In genomic region chr14:57153286-57153685, GRCh38 we compare ENCODE assay signal across 32 cellular contexts.
"Had no signal": no experiment of that assay in that cellular context is flagged by ENCODE, and none has a peak within 500 bp of the region (broad histone marks: within the 10 kb centered on the region; RNA-seq: fewer than 3 reads in every experiment).

No MANE protein-coding gene starts in this region.

- H3K27ac ChIP-seq: adrenal gland, body of pancreas, epithelial cell of prostate, esophagus squamous epithelium, gastroesophageal sphincter, heart right ventricle had no signal

- ATAC-seq: activated CD4-positive, alpha-beta T cell treated with anti-CD3 and anti-CD28 coated beads for 36 hours; activated CD8-positive, alpha-beta memory T cell treated with anti-CD3 and anti-CD28 coated beads, Interleukin-2, amount 10 ng/mL, durations not matched to agents 7 days and 5 days; activated CD8-positive, alpha-beta T cell treated with anti-CD3 and anti-CD28 coated beads, Interleukin-2, amount 10 ng/mL, durations not matched to agents 7 days and 5 days; activated naive CD8-positive, alpha-beta T cell treated with anti-CD3 and anti-CD28 coated beads, Interleukin-2, amount 50 U/mL, for 24 hours; body of pancreas; effector memory CD8-positive, alpha-beta T cell; gastroesophageal sphincter; heart right ventricle had no signal

- H3K9me3 ChIP-seq: adrenal gland, body of pancreas, esophagus squamous epithelium, gastroesophageal sphincter had no signal

- H3K27me3 ChIP-seq: adrenal gland, body of pancreas, gastroesophageal sphincter had no signal

- H3K4me1 ChIP-seq: adrenal gland, body of pancreas, esophagus squamous epithelium, gastroesophageal sphincter, heart right ventricle had no signal

- H3K4me3 Mint-ChIP-seq: activated CD4-positive, alpha-beta memory T cell treated with anti-CD3 and anti-CD28 coated beads for 36 hours; activated CD4-positive, alpha-beta T cell treated with anti-CD3 and anti-CD28 coated beads for 36 hours; activated CD4-positive, alpha-beta T cell treated with anti-CD3 and anti-CD28 coated beads, Interleukin-2, amount 10 ng/mL, durations not matched to agents 24 days and 14 days; activated CD8-positive, alpha-beta memory T cell treated with anti-CD3 and anti-CD28 coated beads, Interleukin-2, amount 10 ng/mL, durations not matched to agents 7 days and 5 days; activated CD8-positive, alpha-beta T cell treated with anti-CD3 and anti-CD28 coated beads, Interleukin-2, amount 10 ng/mL, durations not matched to agents 7 days and 5 days; activated naive CD4-positive, alpha-beta T cell treated with anti-CD3 and anti-CD28 coated beads for 36 hours; activated naive CD4-positive, alpha-beta T cell treated with anti-CD3 and anti-CD28 coated beads, Interleukin-2, amount 50 U/mL, for 24 hours; activated naive CD8-positive, alpha-beta T cell treated with anti-CD3 and anti-CD28 coated beads for 36 hours; activated naive CD8-positive, alpha-beta T cell treated with anti-CD3 and anti-CD28 coated beads, Interleukin-2, amount 50 U/mL, for 24 hours; activated T-helper 1 cell treated with anti-CD3 and anti-CD28 coated beads, Interleukin-12 subunit alpha, Interleukin-12 subunit beta, Interleukin-2, Interleukin-4 antibody, amounts not matched to agents 30 ng/mL and 10 ng/mL and 1 ng/mL, durations not matched to agents 14 hours and 24 hours and 36 hours; effector memory CD8-positive, alpha-beta T cell had no signal

- H3K27ac Mint-ChIP-seq: activated CD4-positive, alpha-beta memory T cell treated with anti-CD3 and anti-CD28 coated beads for 36 hours; activated CD4-positive, alpha-beta T cell treated with anti-CD3 and anti-CD28 coated beads for 36 hours; activated CD4-positive, alpha-beta T cell treated with anti-CD3 and anti-CD28 coated beads, Interleukin-2, amount 10 ng/mL, durations not matched to agents 24 days and 14 days; activated CD8-positive, alpha-beta memory T cell treated with anti-CD3 and anti-CD28 coated beads, Interleukin-2, amount 10 ng/mL, durations not matched to agents 7 days and 5 days; activated CD8-positive, alpha-beta T cell treated with anti-CD3 and anti-CD28 coated beads, Interleukin-2, amount 10 ng/mL, durations not matched to agents 7 days and 5 days; activated naive CD4-positive, alpha-beta T cell treated with anti-CD3 and anti-CD28 coated beads for 36 hours; activated naive CD4-positive, alpha-beta T cell treated with anti-CD3 and anti-CD28 coated beads, Interleukin-2, amount 50 U/mL, for 24 hours; activated naive CD8-positive, alpha-beta T cell treated with anti-CD3 and anti-CD28 coated beads for 36 hours; activated naive CD8-positive, alpha-beta T cell treated with anti-CD3 and anti-CD28 coated beads, Interleukin-2, amount 50 U/mL, for 24 hours; activated T-helper 1 cell treated with anti-CD3 and anti-CD28 coated beads, Interleukin-12 subunit alpha, Interleukin-12 subunit beta, Interleukin-2, Interleukin-4 antibody, amounts not matched to agents 30 ng/mL and 10 ng/mL and 1 ng/mL, durations not matched to agents 14 hours and 24 hours and 36 hours; activated T-helper 2 cell treated with anti-CD3 and anti-CD28 coated beads, Interferon-gamma antibody, Interleukin-2, Interleukin-4, amounts not matched to agents 10 μg/mL and 5 μg/mL and 100 μg/mL, durations not matched to agents 14 hours and 24 hours and 36 hours; effector memory CD8-positive, alpha-beta T cell had no signal

- H3K36me3 Mint-ChIP-seq: activated CD4-positive, alpha-beta memory T cell treated with anti-CD3 and anti-CD28 coated beads for 36 hours; activated CD8-positive, alpha-beta memory T cell treated with anti-CD3 and anti-CD28 coated beads, Interleukin-2, amount 10 ng/mL, durations not matched to agents 7 days and 5 days; activated naive CD4-positive, alpha-beta T cell treated with anti-CD3 and anti-CD28 coated beads, Interleukin-2, amount 50 U/mL, for 24 hours; activated naive CD8-positive, alpha-beta T cell treated with anti-CD3 and anti-CD28 coated beads for 36 hours had no signal

- H3K36me3 ChIP-seq: adrenal gland, esophagus squamous epithelium, gastroesophageal sphincter, heart right ventricle had no signal

- H3K9me3 Mint-ChIP-seq: activated CD4-positive, alpha-beta memory T cell treated with anti-CD3 and anti-CD28 coated beads for 36 hours; activated CD4-positive, alpha-beta T cell treated with anti-CD3 and anti-CD28 coated beads, Interleukin-2, amount 10 ng/mL, durations not matched to agents 24 days and 14 days; activated naive CD4-positive, alpha-beta T cell treated with anti-CD3 and anti-CD28 coated beads for 36 hours; activated naive CD4-positive, alpha-beta T cell treated with anti-CD3 and anti-CD28 coated beads, Interleukin-2, amount 50 U/mL, for 24 hours; activated naive CD8-positive, alpha-beta T cell treated with anti-CD3 and anti-CD28 coated beads for 36 hours; activated naive CD8-positive, alpha-beta T cell treated with anti-CD3 and anti-CD28 coated beads, Interleukin-2, amount 50 U/mL, for 24 hours; activated T-helper 1 cell treated with anti-CD3 and anti-CD28 coated beads, Interleukin-12 subunit alpha, Interleukin-12 subunit beta, Interleukin-2, Interleukin-4 antibody, amounts not matched to agents 30 ng/mL and 10 ng/mL and 1 ng/mL, durations not matched to agents 14 hours and 24 hours and 36 hours; activated T-helper 2 cell treated with anti-CD3 and anti-CD28 coated beads, Interferon-gamma antibody, Interleukin-2, Interleukin-4, amounts not matched to agents 10 μg/mL and 5 μg/mL and 100 μg/mL, durations not matched to agents 14 hours and 24 hours and 36 hours; effector memory CD8-positive, alpha-beta T cell had no signal

- H3K4me3 ChIP-seq: adrenal gland, body of pancreas, esophagus squamous epithelium, gastroesophageal sphincter, heart right ventricle had no signal

- DNase-seq: activated CD4-positive, alpha-beta memory T cell treated with anti-CD3 and anti-CD28 coated beads for 36 hours; activated CD4-positive, alpha-beta T cell treated with anti-CD3 and anti-CD28 coated beads for 36 hours; activated CD4-positive, alpha-beta T cell treated with anti-CD3 and anti-CD28 coated beads, Interleukin-2, amount 10 ng/mL, durations not matched to agents 24 days and 14 days; activated CD4-positive, CD25-positive, alpha-beta regulatory T cell; activated CD4-positive, CD25-positive, alpha-beta regulatory T cell treated with anti-CD3 and anti-CD28 coated beads, Interleukin-2, amount 50 U/mL, for 72 hours; activated CD8-positive, alpha-beta memory T cell treated with anti-CD3 and anti-CD28 coated beads, Interleukin-2, amount 10 ng/mL, durations not matched to agents 7 days and 5 days; activated CD8-positive, alpha-beta memory T cell treated with anti-CD3 and anti-CD28 coated beads, Interleukin-2, amount 50 U/mL, for 4 hours; activated CD8-positive, alpha-beta T cell treated with anti-CD3 and anti-CD28 coated beads, Interleukin-2, amount 10 ng/mL, durations not matched to agents 7 days and 5 days; activated effector memory CD4-positive, alpha-beta T cell treated with anti-CD3 and anti-CD28 coated beads, Interleukin-2, amount 50 U/mL, for 16 hours; activated naive CD4-positive, alpha-beta T cell treated with anti-CD3 and anti-CD28 coated beads for 36 hours; activated naive CD8-positive, alpha-beta T cell treated with anti-CD3 and anti-CD28 coated beads for 36 hours; activated naive CD8-positive, alpha-beta T cell treated with anti-CD3 and anti-CD28 coated beads, Interleukin-2, amount 50 U/mL, for 24 hours; activated T-cell treated with anti-CD3 and anti-CD28 coated beads, Interleukin-2, amount 50 U/mL, for 1 hour; activated T-cell treated with anti-CD3 and anti-CD28 coated beads, Interleukin-2, amount 50 U/mL, for 48 hours; adrenal gland; amygdala; aorta; body of pancreas; caudate nucleus; cortex of kidney; dermis blood vessel endothelial cell; effector CD4-positive, alpha-beta T cell; effector memory CD8-positive, alpha-beta T cell; esophagus squamous epithelium; foreskin melanocyte; heart right ventricle; T-helper 2 cell had no signal

- H3K4me1 Mint-ChIP-seq: activated CD4-positive, alpha-beta T cell treated with anti-CD3 and anti-CD28 coated beads for 36 hours; activated CD4-positive, alpha-beta T cell treated with anti-CD3 and anti-CD28 coated beads, Interleukin-2, amount 10 ng/mL, durations not matched to agents 24 days and 14 days; activated CD8-positive, alpha-beta memory T cell treated with anti-CD3 and anti-CD28 coated beads, Interleukin-2, amount 10 ng/mL, durations not matched to agents 7 days and 5 days; activated naive CD4-positive, alpha-beta T cell treated with anti-CD3 and anti-CD28 coated beads, Interleukin-2, amount 50 U/mL, for 24 hours; activated naive CD8-positive, alpha-beta T cell treated with anti-CD3 and anti-CD28 coated beads for 36 hours; activated naive CD8-positive, alpha-beta T cell treated with anti-CD3 and anti-CD28 coated beads, Interleukin-2, amount 50 U/mL, for 24 hours had no signal
